In the genomic region with DNA sequence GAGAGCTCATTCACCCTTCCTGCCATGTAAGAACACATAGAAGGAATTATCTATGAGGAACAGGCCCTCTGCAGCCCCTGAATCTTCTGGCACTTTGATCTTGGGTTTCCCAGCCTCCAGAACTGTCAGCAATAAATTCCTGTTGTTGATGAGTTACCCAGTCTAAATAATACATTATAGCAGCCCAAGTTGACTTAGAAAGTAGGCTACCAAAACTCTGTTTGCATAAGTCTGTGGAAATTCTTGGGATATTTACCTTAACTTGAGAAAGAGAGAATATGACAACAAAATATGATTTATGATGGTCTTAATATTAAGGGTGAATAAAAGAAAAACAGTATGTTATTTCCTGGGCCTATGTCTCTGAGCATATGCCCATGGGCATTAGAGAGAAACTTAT, we compare ENCODE assay signal across 4 cellular contexts.
TF ChIP-seq lines count a peak whose summit lies in the region.

No MANE protein-coding gene starts in this region.

TF ChIP-seq in A549, 52 proteins besides CTCF, POLR2A, EP300 and RAD21 (continued from another document and continues in another):
- TF ChIP-seq, protein P1, sequence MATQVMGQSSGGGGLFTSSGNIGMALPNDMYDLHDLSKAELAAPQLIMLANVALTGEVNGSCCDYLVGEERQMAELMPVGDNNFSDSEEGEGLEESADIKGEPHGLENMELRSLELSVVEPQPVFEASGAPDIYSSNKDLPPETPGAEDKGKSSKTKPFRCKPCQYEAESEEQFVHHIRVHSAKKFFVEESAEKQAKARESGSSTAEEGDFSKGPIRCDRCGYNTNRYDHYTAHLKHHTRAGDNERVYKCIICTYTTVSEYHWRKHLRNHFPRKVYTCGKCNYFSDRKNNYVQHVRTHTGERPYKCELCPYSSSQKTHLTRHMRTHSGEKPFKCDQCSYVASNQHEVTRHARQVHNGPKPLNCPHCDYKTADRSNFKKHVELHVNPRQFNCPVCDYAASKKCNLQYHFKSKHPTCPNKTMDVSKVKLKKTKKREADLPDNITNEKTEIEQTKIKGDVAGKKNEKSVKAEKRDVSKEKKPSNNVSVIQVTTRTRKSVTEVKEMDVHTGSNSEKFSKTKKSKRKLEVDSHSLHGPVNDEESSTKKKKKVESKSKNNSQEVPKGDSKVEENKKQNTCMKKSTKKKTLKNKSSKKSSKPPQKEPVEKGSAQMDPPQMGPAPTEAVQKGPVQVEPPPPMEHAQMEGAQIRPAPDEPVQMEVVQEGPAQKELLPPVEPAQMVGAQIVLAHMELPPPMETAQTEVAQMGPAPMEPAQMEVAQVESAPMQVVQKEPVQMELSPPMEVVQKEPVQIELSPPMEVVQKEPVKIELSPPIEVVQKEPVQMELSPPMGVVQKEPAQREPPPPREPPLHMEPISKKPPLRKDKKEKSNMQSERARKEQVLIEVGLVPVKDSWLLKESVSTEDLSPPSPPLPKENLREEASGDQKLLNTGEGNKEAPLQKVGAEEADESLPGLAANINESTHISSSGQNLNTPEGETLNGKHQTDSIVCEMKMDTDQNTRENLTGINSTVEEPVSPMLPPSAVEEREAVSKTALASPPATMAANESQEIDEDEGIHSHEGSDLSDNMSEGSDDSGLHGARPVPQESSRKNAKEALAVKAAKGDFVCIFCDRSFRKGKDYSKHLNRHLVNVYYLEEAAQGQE (IDR thresholded peaks at IDR 0.05), result no peak
- TF ChIP-seq ZSCAN20 (CRISPR knock-in tag; IDR thresholded peaks at IDR 0.05) (no peak), HOXB5 (CRISPR knock-in tag; IDR thresholded peaks at IDR 0.05) (no peak), CEBPB (IDR thresholded peaks at IDR 0.05) (peak; percentile 42 to 71; a peak in 3 of 4 replicates), EHMT2 (IDR thresholded peaks at IDR 0.05; ENCODE audit: low read depth) (no peak), JUN (IDR thresholded peaks at IDR 0.05) (0 out of 5 replicates have a peak, but pooled peaks of 1 of the 2 experiments have one; percentile 28), BHLHE40 (IDR thresholded peaks at IDR 0.05; ENCODE audit: low read depth, low read length) (no peak), SMC3 (IDR thresholded peaks at IDR 0.05) (peak; percentile 18; the same call in 1 of the 3 replicates), RNF2 (IDR thresholded peaks at IDR 0.05; ENCODE audit: borderline replicate concordance, low read depth) (no peak)
- TF ChIP-seq, protein P2, sequence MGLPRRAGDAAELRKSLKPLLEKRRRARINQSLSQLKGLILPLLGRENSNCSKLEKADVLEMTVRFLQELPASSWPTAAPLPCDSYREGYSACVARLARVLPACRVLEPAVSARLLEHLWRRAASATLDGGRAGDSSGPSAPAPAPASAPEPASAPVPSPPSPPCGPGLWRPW (IDR thresholded peaks at IDR 0.05), result no peak
- TF ChIP-seq, protein P3, sequence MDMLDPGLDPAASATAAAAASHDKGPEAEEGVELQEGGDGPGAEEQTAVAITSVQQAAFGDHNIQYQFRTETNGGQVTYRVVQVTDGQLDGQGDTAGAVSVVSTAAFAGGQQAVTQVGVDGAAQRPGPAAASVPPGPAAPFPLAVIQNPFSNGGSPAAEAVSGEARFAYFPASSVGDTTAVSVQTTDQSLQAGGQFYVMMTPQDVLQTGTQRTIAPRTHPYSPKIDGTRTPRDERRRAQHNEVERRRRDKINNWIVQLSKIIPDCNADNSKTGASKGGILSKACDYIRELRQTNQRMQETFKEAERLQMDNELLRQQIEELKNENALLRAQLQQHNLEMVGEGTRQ (IDR thresholded peaks at IDR 0.05), result no peak

TF ChIP-seq in GM23338, 12 proteins besides CTCF, POLR2A, EP300 and RAD21 (continued from another document and continues in another):
- TF ChIP-seq, protein P4, sequence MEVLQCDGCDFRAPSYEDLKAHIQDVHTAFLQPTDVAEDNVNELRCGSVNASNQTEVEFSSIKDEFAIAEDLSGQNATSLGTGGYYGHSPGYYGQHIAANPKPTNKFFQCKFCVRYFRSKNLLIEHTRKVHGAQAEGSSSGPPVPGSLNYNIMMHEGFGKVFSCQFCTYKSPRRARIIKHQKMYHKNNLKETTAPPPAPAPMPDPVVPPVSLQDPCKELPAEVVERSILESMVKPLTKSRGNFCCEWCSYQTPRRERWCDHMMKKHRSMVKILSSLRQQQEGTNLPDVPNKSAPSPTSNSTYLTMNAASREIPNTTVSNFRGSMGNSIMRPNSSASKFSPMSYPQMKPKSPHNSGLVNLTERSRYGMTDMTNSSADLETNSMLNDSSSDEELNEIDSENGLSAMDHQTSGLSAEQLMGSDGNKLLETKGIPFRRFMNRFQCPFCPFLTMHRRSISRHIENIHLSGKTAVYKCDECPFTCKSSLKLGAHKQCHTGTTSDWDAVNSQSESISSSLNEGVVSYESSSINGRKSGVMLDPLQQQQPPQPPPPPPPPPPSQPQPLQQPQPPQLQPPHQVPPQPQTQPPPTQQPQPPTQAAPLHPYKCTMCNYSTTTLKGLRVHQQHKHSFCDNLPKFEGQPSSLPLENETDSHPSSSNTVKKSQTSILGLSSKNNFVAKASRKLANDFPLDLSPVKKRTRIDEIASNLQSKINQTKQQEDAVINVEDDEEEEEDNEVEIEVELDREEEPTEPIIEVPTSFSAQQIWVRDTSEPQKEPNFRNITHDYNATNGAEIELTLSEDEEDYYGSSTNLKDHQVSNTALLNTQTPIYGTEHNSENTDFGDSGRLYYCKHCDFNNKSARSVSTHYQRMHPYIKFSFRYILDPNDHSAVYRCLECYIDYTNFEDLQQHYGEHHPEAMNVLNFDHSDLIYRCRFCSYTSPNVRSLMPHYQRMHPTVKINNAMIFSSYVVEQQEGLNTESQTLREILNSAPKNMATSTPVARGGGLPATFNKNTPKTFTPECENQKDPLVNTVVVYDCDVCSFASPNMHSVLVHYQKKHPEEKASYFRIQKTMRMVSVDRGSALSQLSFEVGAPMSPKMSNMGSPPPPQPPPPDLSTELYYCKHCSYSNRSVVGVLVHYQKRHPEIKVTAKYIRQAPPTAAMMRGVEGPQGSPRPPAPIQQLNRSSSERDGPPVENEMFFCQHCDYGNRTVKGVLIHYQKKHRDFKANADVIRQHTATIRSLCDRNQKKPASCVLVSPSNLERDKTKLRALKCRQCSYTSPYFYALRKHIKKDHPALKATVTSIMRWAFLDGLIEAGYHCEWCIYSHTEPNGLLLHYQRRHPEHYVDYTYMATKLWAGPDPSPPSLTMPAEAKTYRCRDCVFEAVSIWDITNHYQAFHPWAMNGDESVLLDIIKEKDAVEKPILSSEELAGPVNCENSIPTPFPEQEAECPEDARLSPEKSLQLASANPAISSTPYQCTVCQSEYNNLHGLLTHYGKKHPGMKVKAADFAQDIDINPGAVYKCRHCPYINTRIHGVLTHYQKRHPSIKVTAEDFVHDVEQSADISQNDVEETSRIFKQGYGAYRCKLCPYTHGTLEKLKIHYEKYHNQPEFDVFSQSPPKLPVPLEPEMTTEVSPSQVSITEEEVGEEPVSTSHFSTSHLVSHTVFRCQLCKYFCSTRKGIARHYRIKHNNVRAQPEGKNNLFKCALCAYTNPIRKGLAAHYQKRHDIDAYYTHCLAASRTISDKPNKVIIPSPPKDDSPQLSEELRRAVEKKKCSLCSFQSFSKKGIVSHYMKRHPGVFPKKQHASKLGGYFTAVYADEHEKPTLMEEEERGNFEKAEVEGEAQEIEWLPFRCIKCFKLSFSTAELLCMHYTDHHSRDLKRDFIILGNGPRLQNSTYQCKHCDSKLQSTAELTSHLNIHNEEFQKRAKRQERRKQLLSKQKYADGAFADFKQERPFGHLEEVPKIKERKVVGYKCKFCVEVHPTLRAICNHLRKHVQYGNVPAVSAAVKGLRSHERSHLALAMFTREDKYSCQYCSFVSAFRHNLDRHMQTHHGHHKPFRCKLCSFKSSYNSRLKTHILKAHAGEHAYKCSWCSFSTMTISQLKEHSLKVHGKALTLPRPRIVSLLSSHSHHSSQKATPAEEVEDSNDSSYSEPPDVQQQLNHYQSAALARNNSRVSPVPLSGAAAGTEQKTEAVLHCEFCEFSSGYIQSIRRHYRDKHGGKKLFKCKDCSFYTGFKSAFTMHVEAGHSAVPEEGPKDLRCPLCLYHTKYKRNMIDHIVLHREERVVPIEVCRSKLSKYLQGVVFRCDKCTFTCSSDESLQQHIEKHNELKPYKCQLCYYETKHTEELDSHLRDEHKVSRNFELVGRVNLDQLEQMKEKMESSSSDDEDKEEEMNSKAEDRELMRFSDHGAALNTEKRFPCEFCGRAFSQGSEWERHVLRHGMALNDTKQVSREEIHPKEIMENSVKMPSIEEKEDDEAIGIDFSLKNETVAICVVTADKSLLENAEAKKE (CRISPR knock-in tag; IDR thresholded peaks at IDR 0.05), result no peak

TF ChIP-seq in endothelial cell of umbilical vein, 7 proteins besides CTCF, POLR2A, EP300 and RAD21 (continued from another document):
- TF ChIP-seq GATA2 (IDR thresholded peaks at IDR 0.05; ENCODE audit: insufficient read depth, insufficient read length, low read depth, low read length) (no peak), JUN (IDR thresholded peaks at IDR 0.05; ENCODE audit: borderline replicate concordance, insufficient read depth, insufficient read length, low read depth) (no peak), POLR2AphosphoS5 (IDR thresholded peaks at IDR 0.05; ENCODE audit: insufficient read depth, low read depth, low read length) (no peak), EZH2 (IDR thresholded peaks at IDR 0.05; ENCODE audit: borderline replicate concordance, low read depth, low read length, severe bottlenecking) (no peak)
- TF ChIP-seq, protein P5, sequence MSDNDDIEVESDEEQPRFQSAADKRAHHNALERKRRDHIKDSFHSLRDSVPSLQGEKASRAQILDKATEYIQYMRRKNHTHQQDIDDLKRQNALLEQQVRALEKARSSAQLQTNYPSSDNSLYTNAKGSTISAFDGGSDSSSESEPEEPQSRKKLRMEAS (IDR thresholded peaks at IDR 0.05; ENCODE audit: insufficient read depth, insufficient read length), result no peak

TF ChIP-seq in HEK293T, 16 proteins besides CTCF, POLR2A, EP300 and RAD21 (continued from another document):
- TF ChIP-seq SUZ12 (IDR thresholded peaks at IDR 0.05), result no peak
- no peak for TF ChIP-seq CTBP1 (IDR thresholded peaks at IDR 0.05; ENCODE audit: borderline replicate concordance)
- TF ChIP-seq NFRKB (IDR thresholded peaks at IDR 0.05), result no peak
- no peak for TF ChIP-seq BHLHE40 (IDR thresholded peaks at IDR 0.05; ENCODE audit: borderline replicate concordance)
- TF ChIP-seq HDGF (IDR thresholded peaks at IDR 0.05; ENCODE audit: borderline replicate concordance), result no peak
- no peak for TF ChIP-seq LEF1 (IDR thresholded peaks at IDR 0.05; ENCODE audit: borderline replicate concordance)
- TF ChIP-seq ARNT (IDR thresholded peaks at IDR 0.05), result no peak
- no peak for TF ChIP-seq ZNF384 (IDR thresholded peaks at IDR 0.05)
- TF ChIP-seq L3MBTL2 (conservative IDR thresholded peaks at IDR 0.05), result no peak
- TF ChIP-seq FOXM1 (IDR thresholded peaks at IDR 0.05; ENCODE audit: borderline replicate concordance), result no peak
- TF ChIP-seq TARDBP (IDR thresholded peaks at IDR 0.05), result no peak
- TF ChIP-seq, protein P6, sequence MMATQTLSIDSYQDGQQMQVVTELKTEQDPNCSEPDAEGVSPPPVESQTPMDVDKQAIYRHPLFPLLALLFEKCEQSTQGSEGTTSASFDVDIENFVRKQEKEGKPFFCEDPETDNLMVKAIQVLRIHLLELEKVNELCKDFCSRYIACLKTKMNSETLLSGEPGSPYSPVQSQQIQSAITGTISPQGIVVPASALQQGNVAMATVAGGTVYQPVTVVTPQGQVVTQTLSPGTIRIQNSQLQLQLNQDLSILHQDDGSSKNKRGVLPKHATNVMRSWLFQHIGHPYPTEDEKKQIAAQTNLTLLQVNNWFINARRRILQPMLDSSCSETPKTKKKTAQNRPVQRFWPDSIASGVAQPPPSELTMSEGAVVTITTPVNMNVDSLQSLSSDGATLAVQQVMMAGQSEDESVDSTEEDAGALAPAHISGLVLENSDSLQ (IDR thresholded peaks at IDR 0.05), result no peak
TF ChIP-seq in HEK293T: peak in this region for 0.
